ENCODE assay signal across 8 cellular contexts in the genomic region with DNA sequence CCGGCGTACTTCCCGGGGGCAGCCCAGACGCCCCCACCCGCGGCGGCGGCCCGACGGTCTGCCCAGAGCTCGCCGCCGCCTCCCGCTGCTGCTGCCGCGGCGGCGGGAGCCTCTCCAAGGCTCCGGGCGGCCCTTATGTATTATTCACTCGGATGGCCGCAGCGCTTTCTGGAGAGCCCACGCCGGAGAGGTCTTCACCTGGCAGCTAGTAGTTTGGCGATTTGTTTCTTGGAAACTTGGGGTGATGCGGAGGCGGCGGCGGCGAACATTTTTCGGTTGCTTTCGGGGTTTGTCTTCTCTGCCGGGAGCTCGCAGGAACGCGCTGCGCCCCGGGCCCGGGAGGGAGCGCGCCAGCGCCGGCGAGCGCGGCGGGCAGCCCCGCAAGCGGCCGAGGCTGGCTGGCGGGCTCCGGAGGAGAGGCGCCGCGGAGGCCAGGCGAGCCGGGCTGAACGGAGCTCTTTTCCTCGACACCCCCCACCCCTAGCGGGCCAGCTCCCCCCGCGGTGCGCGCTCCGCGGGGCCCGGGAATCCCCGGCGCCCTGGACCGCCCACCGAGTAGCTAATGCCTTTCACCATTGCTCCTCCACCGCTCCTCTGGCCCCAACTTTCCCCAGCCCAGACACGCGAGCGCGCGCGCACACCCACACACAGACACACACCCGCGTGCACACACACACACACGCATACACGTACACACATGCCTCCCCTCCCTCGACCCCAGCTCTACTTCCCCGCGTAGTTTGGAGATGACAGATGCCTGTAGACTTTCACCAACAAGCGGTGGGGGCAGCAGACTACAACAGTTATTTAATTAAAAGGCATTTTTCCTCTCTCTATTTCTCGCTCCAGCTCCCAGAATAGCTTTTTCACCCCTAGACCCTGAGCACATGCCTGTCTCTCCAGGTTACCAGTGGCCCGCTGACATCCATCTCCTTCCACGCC.
DNase-seq lines count a peak whose midpoint lies in the region; ATAC-seq, FAIRE-seq and TF ChIP-seq lines count a peak whose summit lies in the region.

No MANE protein-coding gene starts in this region.

- no peaks in the 10 kb centered on the region for H3K27me3 ChIP-seq in MG63

- no peak for ATAC-seq in HG03025 (IDR thresholded peaks at IDR 0.05; ENCODE audit: low FRiP score, unreplicated experiment)

- no peaks in the 10 kb centered on the region for H3K9me3 Mint-ChIP-seq in activated T-helper 2 cell treated with anti-CD3 and anti-CD28 coated beads, Interferon-gamma antibody, Interleukin-2, Interleukin-4, amounts not matched to agents 10 μg/mL and 5 μg/mL and 100 μg/mL, durations not matched to agents 14 hours and 24 hours and 36 hours

- no peaks in the 10 kb centered on the region for H3K9me3 ChIP-seq in MG63

- peak overlapping the region; percentile 56 for H3K4me3 ChIP-seq in MG63

- H3K27ac Mint-ChIP-seq in activated T-helper 2 cell treated with anti-CD3 and anti-CD28 coated beads, Interferon-gamma antibody, Interleukin-2, Interleukin-4, amounts not matched to agents 10 μg/mL and 5 μg/mL and 100 μg/mL, durations not matched to agents 14 hours and 24 hours and 36 hours = peak overlapping the region; percentile 61

- CTCF ChIA-PET in GM10248 (lab: Yijun Ruan, JAX) = interaction anchor here (1.0 to 2.4 kb wide), 4 partner anchors 10 to 217 kb away, joined by 4 to 8 read pairs (median 6); no protein-coding TSS in a partner anchor

- H3K36me3 Mint-ChIP-seq in activated T-helper 2 cell treated with anti-CD3 and anti-CD28 coated beads, Interferon-gamma antibody, Interleukin-2, Interleukin-4, amounts not matched to agents 10 μg/mL and 5 μg/mL and 100 μg/mL, durations not matched to agents 14 hours and 24 hours and 36 hours (ENCODE audit: low read depth) = no peaks in the 10 kb centered on the region

- DNase-seq in GM10248 (ENCODE audit: extremely low spot score) = peak; percentile 64
- DNase-seq in MG63 = peak; percentile 20
- no peak for DNase-seq in activated T-helper 2 cell treated with anti-CD3 and anti-CD28 coated beads, Interferon-gamma antibody, Interleukin-2, Interleukin-4, amounts not matched to agents 10 μg/mL and 5 μg/mL and 100 μg/mL, durations not matched to agents 14 hours and 24 hours and 36 hours (ENCODE audit: low spot score)
- DNase-seq in frontal cortex (ENCODE audit: low spot score in 2 of 2) = peak; percentile 41 to 61
- DNase-seq in occipital lobe (lab: John Stamatoyannopoulos, UW) = peak; percentile 36
- no peak for DNase-seq in GDM1 (lab: John Stamatoyannopoulos, UW)
- no peak for DNase-seq in GF-D8 (lab: John Stamatoyannopoulos, UW)

- TF ChIP-seq CTCF in GM10248 (IDR thresholded peaks at IDR 0.05; ENCODE audit: control extremely low read depth, extremely low read depth, low read depth, missing control alignments) = no peak

- intact Hi-C loops in activated T-helper 2 cell treated with anti-CD3 and anti-CD28 coated beads, Interferon-gamma antibody, Interleukin-2, Interleukin-4, amounts not matched to agents 10 μg/mL and 5 μg/mL and 100 μg/mL, durations not matched to agents 14 hours and 24 hours and 36 hours (cut with micrococcal nuclease) = loop anchor here (5.0 to 10.0 kb wide), 3 partner anchors 41 to 1136 kb away; partner anchors contain the start of gene ANAPC4

- H3K27me3 Mint-ChIP-seq in activated T-helper 2 cell treated with anti-CD3 and anti-CD28 coated beads, Interferon-gamma antibody, Interleukin-2, Interleukin-4, amounts not matched to agents 10 μg/mL and 5 μg/mL and 100 μg/mL, durations not matched to agents 14 hours and 24 hours and 36 hours (ENCODE audit: low read depth) = peaks cover 75% of the 10 kb centered on the region

- no peaks in the 10 kb centered on the region for H3K36me3 ChIP-seq in MG63

- no peak for FAIRE-seq in frontal cortex (lab: Jason Lieb, UNC)

- H3K4me3 Mint-ChIP-seq in activated T-helper 2 cell treated with anti-CD3 and anti-CD28 coated beads, Interferon-gamma antibody, Interleukin-2, Interleukin-4, amounts not matched to agents 10 μg/mL and 5 μg/mL and 100 μg/mL, durations not matched to agents 14 hours and 24 hours and 36 hours (ENCODE audit: low read depth) = peak overlapping the region; percentile 88

- POLR2A ChIA-PET in GM10248 (lab: Yijun Ruan, JAX) = no interaction called here

- H3K4me1 Mint-ChIP-seq in activated T-helper 2 cell treated with anti-CD3 and anti-CD28 coated beads, Interferon-gamma antibody, Interleukin-2, Interleukin-4, amounts not matched to agents 10 μg/mL and 5 μg/mL and 100 μg/mL, durations not matched to agents 14 hours and 24 hours and 36 hours (ENCODE audit: low read depth) = peaks cover 31% of the 10 kb centered on the region

Comparison
In these comparisons a context has a peak if more than half of its experiments do, and no peak if none do; other contexts are left out.
1. DNase-seq: peak in GM10248 (single experiment), MG63 (single experiment), frontal cortex (2 of 2) and occipital lobe (single experiment); none in activated T-helper 2 cell treated with anti-CD3 and anti-CD28 coated beads, Interferon-gamma antibody, Interleukin-2, Interleukin-4, amounts not matched to agents 10 μg/mL and 5 μg/mL and 100 μg/mL, durations not matched to agents 14 hours and 24 hours and 36 hours (single experiment), GDM1 (single experiment) and GF-D8 (single experiment).